In the genomic region with DNA sequence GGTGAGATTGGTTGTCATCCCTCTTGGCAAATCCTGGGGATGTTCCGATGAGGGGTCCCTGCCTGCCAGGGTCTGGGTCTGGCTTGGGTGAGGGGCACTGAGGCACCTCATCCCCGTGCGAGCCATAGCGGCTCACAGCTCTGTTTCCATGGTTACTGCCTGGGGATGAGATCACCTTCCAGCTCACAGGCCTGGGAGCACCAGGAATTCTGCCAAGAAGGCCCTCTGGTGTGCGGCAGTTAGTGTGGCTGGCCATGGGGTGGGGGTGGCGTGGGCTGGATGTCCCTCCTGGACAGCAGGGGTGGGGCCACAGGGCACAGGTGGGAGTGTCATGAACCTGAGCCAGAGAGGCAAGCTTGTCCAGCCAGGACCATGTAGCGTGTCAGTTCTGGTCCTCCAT, we compare ENCODE assay signal across 13 cellular contexts. TPM values are rescaled to one million over a fixed set of nuclear protein-coding genes. Genes with fewer than 3 reads are reported as not detected.
DNase-seq lines count a peak whose midpoint lies in the region; ATAC-seq and TF ChIP-seq lines count a peak whose summit lies in the region.
"Had no signal": no experiment of that assay in that cellular context is flagged by ENCODE, and none has a peak within 500 bp of the region (broad histone marks: within the 10 kb centered on the region; RNA-seq: fewer than 3 reads in every experiment).

No MANE protein-coding gene starts in this region.

- peaks cover 4% of the 10 kb centered on the region for H3K27me3 Mint-ChIP-seq in endodermal cell (ENCODE audit: insufficient read depth)
- H3K27me3 Mint-ChIP-seq in CD4-positive, alpha-beta memory T cell, result peaks cover 3 to 35% of the 10 kb centered on the region in 2 donors

- H3K9me3 ChIP-seq in endodermal cell (ENCODE audit: control insufficient read depth, low read length), result no peaks in the 10 kb centered on the region
- no peaks in the 10 kb centered on the region for H3K9me3 ChIP-seq in mucosa of descending colon
- H3K9me3 ChIP-seq in CD4-positive, alpha-beta memory T cell (ENCODE audit: control insufficient read depth in 1 of 2, low read length in 2 of 2), result no peaks in the 10 kb centered on the region
- H3K9me3 ChIP-seq: gastroesophageal sphincter, prostate gland had no signal

- H3K27me3 ChIP-seq in endodermal cell (ENCODE audit: control insufficient read depth, insufficient read depth, low read length, poor library complexity, severe bottlenecking), result no peaks in the 10 kb centered on the region
- H3K27me3 ChIP-seq in CD4-positive, alpha-beta memory T cell (ENCODE audit: insufficient read depth, low read length), result no peaks in the 10 kb centered on the region

- H3K4me3 Mint-ChIP-seq in endodermal cell, result no peak overlapping the region
- H3K4me3 Mint-ChIP-seq in CD4-positive, alpha-beta memory T cell, result no peak overlapping the region
- H3K4me3 Mint-ChIP-seq: activated T-helper 1 cell treated with anti-CD3 and anti-CD28 coated beads, Interleukin-12 subunit alpha, Interleukin-12 subunit beta, Interleukin-2, Interleukin-4 antibody, amounts not matched to agents 30 ng/mL and 10 ng/mL and 1 ng/mL, durations not matched to agents 14 hours and 24 hours and 36 hours had no signal

- H3K36me3 Mint-ChIP-seq in endodermal cell (ENCODE audit: low read depth), result no peaks in the 10 kb centered on the region
- no peaks in the 10 kb centered on the region for H3K36me3 Mint-ChIP-seq in CD4-positive, alpha-beta memory T cell

- H3K27ac ChIP-seq in endodermal cell (ENCODE audit: low read depth, low read length), result no peak overlapping the region
- no peak overlapping the region for H3K27ac ChIP-seq in CD4-positive, alpha-beta memory T cell (ENCODE audit: low read depth, low read length)
- H3K27ac ChIP-seq: gastroesophageal sphincter, prostate gland had no signal

- H3K36me3 ChIP-seq in endodermal cell (ENCODE audit: control insufficient read depth, insufficient read depth, low read length) (no peaks in the 10 kb centered on the region), mucosa of descending colon (ENCODE audit: low read depth) (no peaks in the 10 kb centered on the region)
- no peaks in the 10 kb centered on the region for H3K36me3 ChIP-seq in CD4-positive, alpha-beta memory T cell (ENCODE audit: insufficient read depth, low read length)
- H3K36me3 ChIP-seq: gastroesophageal sphincter, prostate gland had no signal

- no peaks in the 10 kb centered on the region for H3K9me3 Mint-ChIP-seq in endodermal cell
- H3K9me3 Mint-ChIP-seq in CD4-positive, alpha-beta memory T cell, result peaks cover 0 to 4% (median 0%) of the 10 kb centered on the region in 8 donors
- H3K9me3 Mint-ChIP-seq: activated T-helper 1 cell treated with anti-CD3 and anti-CD28 coated beads, Interleukin-12 subunit alpha, Interleukin-12 subunit beta, Interleukin-2, Interleukin-4 antibody, amounts not matched to agents 30 ng/mL and 10 ng/mL and 1 ng/mL, durations not matched to agents 14 hours and 24 hours and 36 hours had no signal

- POLR2A ChIA-PET in CD4-positive, alpha-beta memory T cell (lab: Charles Lee; ENCODE audit: partially characterized antibody), result no interaction called here

- no peak for ATAC-seq in mucosa of descending colon
- ATAC-seq: gastroesophageal sphincter had no signal

- CTCF ChIA-PET in CD4-positive, alpha-beta memory T cell (lab: Charles Lee; ENCODE audit: partially characterized antibody), result no interaction called here

- H3K4me1 ChIP-seq in endodermal cell (ENCODE audit: control insufficient read depth, insufficient read depth, low read length) (no peaks in the 10 kb centered on the region), mucosa of descending colon (ENCODE audit: low read depth) (no peaks in the 10 kb centered on the region)
- no peaks in the 10 kb centered on the region for H3K4me1 ChIP-seq in CD4-positive, alpha-beta memory T cell (ENCODE audit: insufficient read depth, low read length)
- H3K4me1 ChIP-seq: prostate gland had no signal

- peak; percentile 56 to 68 for DNase-seq in NCI-H2081 (lab: John Stamatoyannopoulos, UW)
- no peak for DNase-seq in NCI-H2081 treated with DMSO at 0.1 percent for 48 hours (lab: John Stamatoyannopoulos, UW)
- peak; percentile 13 for DNase-seq in NCI-H226
- peak; percentile 50 for DNase-seq in endodermal cell
- peak; percentile 21 for DNase-seq in skeletal muscle cell (ENCODE audit: low read depth)
- no peak for DNase-seq in mucosa of descending colon
- DNase-seq in CD4-positive, alpha-beta memory T cell, result no peak
- no peak for DNase-seq in activated T-cell treated with anti-CD3 and anti-CD28 coated beads, Interleukin-2, amount 50 U/mL, for 48 hours
- DNase-seq: stimulated activated naive CD4-positive, alpha-beta T cell treated with Interleukin-2 at 50 U/mL for 16 hours had no signal

- intact Hi-C loops in mucosa of descending colon (cut with DNase I, micrococcal nuclease), result no loop called here
- intact Hi-C loops in CD4-positive, alpha-beta memory T cell (cut with micrococcal nuclease), result no loop called here

- H3K27ac Mint-ChIP-seq in endodermal cell, result no peak overlapping the region
- H3K27ac Mint-ChIP-seq in CD4-positive, alpha-beta memory T cell, result no peak overlapping the region
- H3K27ac Mint-ChIP-seq: activated T-helper 1 cell treated with anti-CD3 and anti-CD28 coated beads, Interleukin-12 subunit alpha, Interleukin-12 subunit beta, Interleukin-2, Interleukin-4 antibody, amounts not matched to agents 30 ng/mL and 10 ng/mL and 1 ng/mL, durations not matched to agents 14 hours and 24 hours and 36 hours had no signal

- 58 to 84% methylated on average over 6 to 7 of the region's 7 CpGs for whole genome bisulfite sequencing in endodermal cell (ENCODE audit: insufficient coverage in 1 of 2, insufficient read length in 1 of 2), 2 experiments

- no peak overlapping the region for H3K9ac ChIP-seq in endodermal cell (ENCODE audit: extremely low read depth, low read length, poor library complexity, severe bottlenecking)

- TF ChIP-seq CTCF in endodermal cell (conservative IDR thresholded peaks at IDR 0.05), result no peak
- no peak for TF ChIP-seq CTCF in mucosa of descending colon (IDR thresholded peaks at IDR 0.05)

- peaks cover 2% of the 10 kb centered on the region for H3K4me1 Mint-ChIP-seq in endodermal cell
- H3K4me1 Mint-ChIP-seq in CD4-positive, alpha-beta memory T cell, result no peaks in the 10 kb centered on the region

- no peak overlapping the region for H3K4me3 ChIP-seq in endodermal cell (ENCODE audit: low read length)
- no peak overlapping the region for H3K4me3 ChIP-seq in skeletal muscle cell (ENCODE audit: low read depth, low read length)
- no peak overlapping the region for H3K4me3 ChIP-seq in mucosa of descending colon
- H3K4me3 ChIP-seq in CD4-positive, alpha-beta memory T cell (ENCODE audit: low read length in 2 of 2), result no peak overlapping the region
- H3K4me3 ChIP-seq: gastroesophageal sphincter, prostate gland had no signal

RNA-seq across cellular contexts. Expression of a gene that starts 22.1 kb away (rescaled TPM):
- total RNA-seq in endodermal cell, result not detected
- polyA plus RNA-seq in endodermal cell (2013, experiment 1 of 2), result not detected
- polyA plus RNA-seq in endodermal cell (2013, experiment 2 of 2), result not detected
- not detected for total RNA-seq in mucosa of descending colon
- total RNA-seq in CD4-positive, alpha-beta memory T cell, result not detected
- polyA plus RNA-seq in CD4-positive, alpha-beta memory T cell, result not detected
- total RNA-seq: activated T-helper 1 cell treated with anti-CD3 and anti-CD28 coated beads, Interleukin-12 subunit alpha, Interleukin-12 subunit beta, Interleukin-2, Interleukin-4 antibody, amounts not matched to agents 30 ng/mL and 10 ng/mL and 1 ng/mL, durations not matched to agents 14 hours and 24 hours and 36 hours; gastroesophageal sphincter; prostate gland; SK-MEL-5 had no signal

Comparison
In these comparisons a context has a peak if more than half of its experiments do, and no peak if none do; other contexts are left out.
1. DNase-seq: peak in NCI-H2081 (2 of 2), NCI-H226 (single experiment), endodermal cell (single experiment) and skeletal muscle cell (single experiment); none in NCI-H2081 treated with DMSO at 0.1 percent for 48 hours (single experiment), mucosa of descending colon (0 of 3), CD4-positive, alpha-beta memory T cell (0 of 5) and activated T-cell treated with anti-CD3 and anti-CD28 coated beads, Interleukin-2, amount 50 U/mL, for 48 hours (0 of 2).